ENCODE assay signal across 1 cellular context in the genomic region with DNA sequence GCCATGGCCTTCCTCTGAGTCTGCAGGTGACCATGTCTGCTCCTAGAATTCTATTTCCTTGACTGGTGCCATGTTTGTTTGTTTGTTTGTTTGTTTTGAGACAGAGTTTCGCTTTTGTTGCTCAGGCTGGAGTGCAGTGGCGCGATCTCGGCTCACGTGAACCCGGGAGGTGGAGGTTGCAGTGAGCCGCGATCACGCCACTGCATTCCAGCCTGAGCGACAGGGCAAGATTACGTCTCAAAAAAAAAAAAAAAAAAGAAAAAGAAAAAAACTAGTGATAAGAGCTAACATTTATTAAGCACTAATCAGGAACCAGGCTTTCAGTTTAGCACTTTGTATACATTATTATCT.
TF ChIP-seq lines count a peak whose summit lies in the region.

No MANE protein-coding gene starts in this region.

TF ChIP-seq in HEK293T, 16 proteins besides CTCF, POLR2A, EP300 and RAD21 (continued from another document):
- TF ChIP-seq ARNT (IDR thresholded peaks at IDR 0.05), result no peak
- no peak for TF ChIP-seq FOXK2 (IDR thresholded peaks at IDR 0.05)
- no peak for TF ChIP-seq BHLHE40 (IDR thresholded peaks at IDR 0.05; ENCODE audit: borderline replicate concordance)
